17 cellular contexts compared by ENCODE assay signal in the genomic region with DNA sequence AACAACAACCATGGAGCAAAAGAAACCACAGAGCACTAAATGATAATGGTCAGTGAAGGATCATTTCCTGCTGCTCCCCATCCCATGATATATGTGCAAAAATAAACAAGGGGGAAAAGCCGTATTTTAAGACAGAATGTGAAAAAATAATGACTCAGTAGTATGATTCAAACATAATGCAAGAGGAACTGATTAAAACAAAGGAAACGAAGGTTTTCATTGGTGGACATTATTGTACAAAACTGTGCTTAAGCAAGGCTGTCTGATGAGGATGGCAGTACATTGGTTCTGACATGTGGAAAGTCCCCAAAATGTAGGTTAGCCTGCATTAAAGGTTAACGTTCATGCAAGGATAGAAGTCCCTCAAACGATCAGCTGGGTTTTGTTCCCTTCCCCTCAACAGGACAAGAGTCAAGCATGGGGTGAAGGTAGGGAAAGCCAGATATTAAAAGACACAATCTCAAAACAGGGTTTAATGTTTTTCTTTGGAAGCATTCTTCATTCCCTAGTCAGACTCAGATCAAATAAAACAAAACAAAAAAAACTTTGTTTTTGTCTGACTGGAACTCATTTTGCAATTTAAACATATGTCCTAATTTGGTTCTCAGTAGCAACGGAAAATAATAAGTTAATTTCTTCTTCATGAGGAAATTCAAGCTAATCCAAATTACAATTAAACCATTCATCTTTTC. TPM values are rescaled to one million over a fixed set of nuclear protein-coding genes. Genes with fewer than 3 reads are reported as not detected.
DNase-seq lines count a peak whose midpoint lies in the region; ATAC-seq, FAIRE-seq and TF ChIP-seq lines count a peak whose summit lies in the region.
"Had no signal": no experiment of that assay in that cellular context is flagged by ENCODE, and none has a peak within 500 bp of the region (broad histone marks: within the 10 kb centered on the region; RNA-seq: fewer than 3 reads in every experiment).

No MANE protein-coding gene starts in this region.

- H3K36me3 Mint-ChIP-seq in natural killer cell: no peaks in the 10 kb centered on the region
- H3K36me3 Mint-ChIP-seq in activated CD4-positive, alpha-beta memory T cell treated with anti-CD3 and anti-CD28 coated beads for 36 hours: no peaks in the 10 kb centered on the region
- H3K36me3 Mint-ChIP-seq: activated CD8-positive, alpha-beta memory T cell treated with anti-CD3 and anti-CD28 coated beads, Interleukin-2, amount 10 ng/mL, durations not matched to agents 7 days and 5 days; CD8-positive, alpha-beta T cell had no signal

- POLR2A ChIA-PET in activated CD4-positive, alpha-beta memory T cell treated with anti-CD3 and anti-CD28 coated beads for 36 hours (lab: Charles Lee): no interaction called here

- ATAC-seq in natural killer cell: peak in 1 of 3 donors; percentile 66
- no peak for ATAC-seq in GM19351 (IDR thresholded peaks at IDR 0.05; ENCODE audit: unreplicated experiment)
- no peak for ATAC-seq in GM18873 (IDR thresholded peaks at IDR 0.05; ENCODE audit: low FRiP score, unreplicated experiment)
- ATAC-seq: activated CD8-positive, alpha-beta memory T cell treated with anti-CD3 and anti-CD28 coated beads, Interleukin-2, amount 10 ng/mL, durations not matched to agents 7 days and 5 days; CD8-positive, alpha-beta T cell had no signal

- H3K27me3 ChIP-seq in bronchial epithelial cell (ENCODE audit: control insufficient read depth, insufficient read depth, low read length): no peaks in the 10 kb centered on the region

- no peaks in the 10 kb centered on the region for H3K27me3 Mint-ChIP-seq in natural killer cell (ENCODE audit: low read depth in 2 of 2)
- no peaks in the 10 kb centered on the region for H3K27me3 Mint-ChIP-seq in activated CD4-positive, alpha-beta memory T cell treated with anti-CD3 and anti-CD28 coated beads for 36 hours
- H3K27me3 Mint-ChIP-seq: activated CD8-positive, alpha-beta memory T cell treated with anti-CD3 and anti-CD28 coated beads, Interleukin-2, amount 10 ng/mL, durations not matched to agents 7 days and 5 days had no signal

- peak overlapping the region; percentile 69 to 84 for H3K27ac Mint-ChIP-seq in natural killer cell
- H3K27ac Mint-ChIP-seq in activated CD4-positive, alpha-beta memory T cell treated with anti-CD3 and anti-CD28 coated beads for 36 hours: no peak overlapping the region
- H3K27ac Mint-ChIP-seq: activated CD8-positive, alpha-beta memory T cell treated with anti-CD3 and anti-CD28 coated beads, Interleukin-2, amount 10 ng/mL, durations not matched to agents 7 days and 5 days; activated naive CD8-positive, alpha-beta T cell treated with anti-CD3 and anti-CD28 coated beads, Interleukin-2, amount 10 ng/mL, durations not matched to agents 7 days and 5 days; CD8-positive, alpha-beta T cell had no signal

- CTCF ChIA-PET in activated CD4-positive, alpha-beta memory T cell treated with anti-CD3 and anti-CD28 coated beads for 36 hours (lab: Charles Lee): no interaction called here

- TF ChIP-seq CTCF in AG10803 (conservative IDR thresholded peaks at IDR 0.05; ENCODE audit: low read length): no peak
- TF ChIP-seq CTCF in bronchial epithelial cell (IDR thresholded peaks at IDR 0.05; ENCODE audit: insufficient read depth, low read length, severe bottlenecking): no peak
- TF ChIP-seq CTCF in natural killer cell (IDR thresholded peaks at IDR 0.05): no peak
- no peak for TF ChIP-seq CTCF in GM20000 (IDR thresholded peaks at IDR 0.05; ENCODE audit: extremely low read depth, missing control alignments)

- FAIRE-seq in bronchial epithelial cell (lab: Jason Lieb, UNC): no peak

- peak overlapping the region; percentile 15; the same call in 1 of the 2 replicates for H3K4me3 ChIP-seq in AG10803 (ENCODE audit: low read length)
- H3K4me3 ChIP-seq in bronchial epithelial cell (ENCODE audit: low read depth, low read length): no peak overlapping the region
- H3K4me3 ChIP-seq: prostate gland had no signal

- no peaks in the 10 kb centered on the region for H3K36me3 ChIP-seq in bronchial epithelial cell (ENCODE audit: control insufficient read depth, insufficient read depth, low read length)
- H3K36me3 ChIP-seq: prostate gland had no signal

- peaks cover 0 to under 1% of the 10 kb centered on the region in 2 donors for H3K9me3 Mint-ChIP-seq in natural killer cell
- no peaks in the 10 kb centered on the region for H3K9me3 Mint-ChIP-seq in activated CD4-positive, alpha-beta memory T cell treated with anti-CD3 and anti-CD28 coated beads for 36 hours
- H3K9me3 Mint-ChIP-seq: CD8-positive, alpha-beta T cell had no signal

- intact Hi-C loops in natural killer cell (cut with micrococcal nuclease): no loop called here
- intact Hi-C loops in activated CD4-positive, alpha-beta memory T cell treated with anti-CD3 and anti-CD28 coated beads for 36 hours (cut with micrococcal nuclease): no loop called here

- DNase-seq in AG10803 (ENCODE audit: low read depth) (peak; percentile 74), LHCN-M2 (ENCODE audit: low read depth) (peak; percentile 79), bronchial epithelial cell (ENCODE audit: low read depth) (peak; percentile 55), natural killer cell (no peak), GM20000 (ENCODE audit: low spot score) (no peak)
- DNase-seq in activated CD4-positive, alpha-beta memory T cell treated with anti-CD3 and anti-CD28 coated beads for 36 hours: no peak
- DNase-seq: activated CD8-positive, alpha-beta memory T cell treated with anti-CD3 and anti-CD28 coated beads, Interleukin-2, amount 10 ng/mL, durations not matched to agents 7 days and 5 days; activated naive CD8-positive, alpha-beta T cell treated with anti-CD3 and anti-CD28 coated beads, Interleukin-2, amount 10 ng/mL, durations not matched to agents 7 days and 5 days; CD8-positive, alpha-beta T cell; effector CD8-positive, alpha-beta T cell; NCI-H345; RPMI8226; stimulated activated CD4-positive, alpha-beta T cell treated with anti-CD3 and anti-CD28 coated beads, Interleukin-2, amount 100 ng/mL, for 24 hours; stimulated activated naive CD4-positive, alpha-beta T cell treated with Interleukin-2 at 50 U/mL for 16 hours had no signal

- H3K4me3 Mint-ChIP-seq in natural killer cell: no peak overlapping the region
- no peak overlapping the region for H3K4me3 Mint-ChIP-seq in activated CD4-positive, alpha-beta memory T cell treated with anti-CD3 and anti-CD28 coated beads for 36 hours
- H3K4me3 Mint-ChIP-seq: activated CD8-positive, alpha-beta memory T cell treated with anti-CD3 and anti-CD28 coated beads, Interleukin-2, amount 10 ng/mL, durations not matched to agents 7 days and 5 days; activated naive CD8-positive, alpha-beta T cell treated with anti-CD3 and anti-CD28 coated beads, Interleukin-2, amount 10 ng/mL, durations not matched to agents 7 days and 5 days; CD8-positive, alpha-beta T cell had no signal

- peaks cover 64 to 72% of the 10 kb centered on the region in 2 donors for H3K4me1 Mint-ChIP-seq in natural killer cell
- peaks cover 13% of the 10 kb centered on the region for H3K4me1 Mint-ChIP-seq in activated CD4-positive, alpha-beta memory T cell treated with anti-CD3 and anti-CD28 coated beads for 36 hours (ENCODE audit: low read depth)

RNA-seq across cellular contexts. Expression of a gene that starts 26.2 kb away (rescaled TPM):
- total RNA-seq in LHCN-M2 (2014; rRNA removed): not detected in 2 replicates
- polyA plus RNA-seq in LHCN-M2 (2012): not detected
- not detected in 2 replicates for total RNA-seq in bronchial epithelial cell
- 100 to 1,000 TPM; 106 to 140 (median 112) TPM for total RNA-seq in natural killer cell
- under 1 TPM; 0.12 TPM for total RNA-seq in activated CD4-positive, alpha-beta memory T cell treated with anti-CD3 and anti-CD28 coated beads for 36 hours

Comparison
In these comparisons a context has a peak if more than half of its experiments do, and no peak if none do; other contexts are left out.
1. DNase-seq: peak in AG10803 (single experiment), LHCN-M2 (single experiment) and bronchial epithelial cell (single experiment); none in natural killer cell (single experiment), activated CD4-positive, alpha-beta memory T cell treated with anti-CD3 and anti-CD28 coated beads for 36 hours (single experiment) and GM20000 (single experiment).
2. RNA of a gene that starts 26.2 kb away (total RNA-seq): 106 to 140 TPM in natural killer cell; 0.12 TPM in activated CD4-positive, alpha-beta memory T cell treated with anti-CD3 and anti-CD28 coated beads for 36 hours, not detected in LHCN-M2 and not detected in bronchial epithelial cell; every median in the first group is over 10 times any median in the second.